31 cellular contexts compared by ENCODE assay signal in the genomic region with DNA sequence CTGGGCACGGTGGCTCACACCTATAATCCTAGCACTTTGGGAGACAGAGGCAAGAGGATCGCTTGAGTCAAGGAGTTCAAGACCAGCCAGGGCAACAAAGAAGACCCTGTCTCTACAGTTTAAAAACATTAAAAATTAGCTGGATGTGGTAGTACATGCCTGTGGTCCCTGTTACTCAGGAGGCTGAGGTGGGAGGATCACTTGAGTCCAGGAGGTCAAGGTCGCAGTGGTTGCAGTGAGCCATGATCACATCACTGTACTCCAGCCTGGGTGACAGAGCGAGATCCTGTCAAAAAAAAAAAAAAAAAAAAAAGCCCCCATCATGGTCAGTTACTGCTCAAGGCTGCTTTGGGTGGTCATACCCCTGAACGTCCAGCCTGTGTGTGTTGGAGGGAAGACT. TPM values are rescaled to one million over a fixed set of nuclear protein-coding genes. Genes with fewer than 3 reads are reported as not detected.
"Had no signal": no experiment of that assay in that cellular context is flagged by ENCODE, and none has a peak within 500 bp of the region (broad histone marks: within the 10 kb centered on the region; RNA-seq: fewer than 3 reads in every experiment).

No MANE protein-coding gene starts in this region.

- H3K9me3 ChIP-seq: stomach, suprapubic skin, testis, thoracic aorta, thyroid gland, tibial artery, tibial nerve, transverse colon, upper lobe of left lung, upper lobe of right lung, uterus, vagina had no signal

- H3K27me3 ChIP-seq: testis, thyroid gland, uterus, vagina had no signal

- H3K36me3 ChIP-seq: stomach, suprapubic skin, thoracic aorta, thyroid gland, tibial artery, tibial nerve, transverse colon, upper lobe of left lung, upper lobe of right lung, uterus, vagina had no signal

- FAIRE-seq: urothelium cell line had no signal

- H3K4me3 Mint-ChIP-seq: stimulated activated effector memory CD8-positive, alpha-beta T cell treated with anti-CD3 and anti-CD28 coated beads, Interleukin-12 subunit alpha, Interleukin-12 subunit beta, amount 100 ng/mL, for 72 hours; stimulated activated memory B cell treated with anti-CD40 and anti-IgM and Interleukin-4, amounts not matched to agents 10 μg/mL and 1 μg/mL and 100 μg/mL, for 72 hours; stimulated activated naive B cell treated with anti-CD40 and anti-IgM and Interleukin-4, amounts not matched to agents 10 μg/mL and 1 μg/mL and 100 μg/mL, for 72 hours; stimulated activated naive CD8-positive, alpha-beta T cell treated with anti-CD3 and anti-CD28 coated beads, Interleukin-15, amount 100 ng/mL, for 72 hours; stimulated activated naive CD8-positive, alpha-beta T cell treated with anti-CD3 and anti-CD28 coated beads, Interleukin-15, Interleukin-2, amounts not matched to agents 100 ng/mL and 50 ng/mL, for 24 hours; type B pancreatic cell had no signal

- H3K4me1 Mint-ChIP-seq: stimulated activated memory B cell treated with anti-CD40 and anti-IgM and Interleukin-4, amounts not matched to agents 10 μg/mL and 1 μg/mL and 100 μg/mL, for 72 hours had no signal

- H3K9me3 Mint-ChIP-seq: stimulated activated effector memory CD8-positive, alpha-beta T cell treated with anti-CD3 and anti-CD28 coated beads, Interleukin-12 subunit alpha, Interleukin-12 subunit beta, amount 100 ng/mL, for 72 hours; type B pancreatic cell had no signal

- H3K36me3 Mint-ChIP-seq: stimulated activated effector memory CD8-positive, alpha-beta T cell treated with anti-CD3 and anti-CD28 coated beads, Interleukin-12 subunit alpha, Interleukin-12 subunit beta, amount 100 ng/mL, for 72 hours; stimulated activated memory B cell treated with anti-CD40 and anti-IgM and Interleukin-4, amounts not matched to agents 10 μg/mL and 1 μg/mL and 100 μg/mL, for 72 hours; stimulated activated naive B cell treated with anti-CD40 and anti-IgM and Interleukin-4, amounts not matched to agents 10 μg/mL and 1 μg/mL and 100 μg/mL, for 72 hours; type B pancreatic cell had no signal

- H3K4me3 ChIP-seq: stomach, suprapubic skin, testis, thoracic aorta, thyroid gland, tibial artery, tibial nerve, transverse colon, upper lobe of left lung, upper lobe of right lung, uterus, vagina had no signal

- H3K27ac ChIP-seq: stomach, suprapubic skin, testis, thoracic aorta, thyroid gland, tibial artery, tibial nerve, transverse colon, upper lobe of left lung, upper lobe of right lung, uterus, vagina had no signal

- ATAC-seq: stimulated activated effector memory CD8-positive, alpha-beta T cell treated with anti-CD3 and anti-CD28 coated beads, Interleukin-12 subunit alpha, Interleukin-12 subunit beta, amount 100 ng/mL, for 72 hours; stimulated activated memory B cell treated with anti-CD40 and anti-IgM and Interleukin-4, amounts not matched to agents 10 μg/mL and 1 μg/mL and 100 μg/mL, for 72 hours; stimulated activated naive B cell treated with anti-CD40 and anti-IgM and Interleukin-4, amounts not matched to agents 10 μg/mL and 1 μg/mL and 100 μg/mL, for 72 hours; stimulated activated naive CD8-positive, alpha-beta T cell treated with anti-CD3 and anti-CD28 coated beads, Interleukin-15, amount 100 ng/mL, for 72 hours; stimulated activated naive CD8-positive, alpha-beta T cell treated with anti-CD3 and anti-CD28 coated beads, Interleukin-15, Interleukin-2, amounts not matched to agents 100 U/mL and 50 U/mL, for 24 hours; upper lobe of right lung had no signal

- DNase-seq: stimulated activated CD4-positive, alpha-beta T cell treated with anti-CD3 and anti-CD28 coated beads, Interleukin-2, amount 100 ng/mL, for 48 hours; stimulated activated CD4-positive, alpha-beta T cell treated with anti-CD3 and anti-CD28 coated beads, Interleukin-4, amount 100 ng/mL, for 1 hour; stimulated activated CD4-positive, alpha-beta T cell treated with anti-CD3 and anti-CD28 coated beads, Interleukin-4, amount 100 ng/mL, for 24 hours; stimulated activated CD4-positive, alpha-beta T cell treated with anti-CD3 and anti-CD28 coated beads, Interleukin-4, amount 100 ng/mL, for 4 hours; stimulated activated CD8-positive, alpha-beta memory T cell treated with anti-CD3 and anti-CD28 coated beads, Interleukin-4, amount 100 ng/mL, for 48 hours; stimulated activated naive B cell treated with anti-CD40 and anti-IgM and Interleukin-4, amounts not matched to agents 10 μg/mL and 1 μg/mL and 100 μg/mL, for 72 hours; stimulated activated naive CD4-positive, alpha-beta T cell; stimulated activated naive CD4-positive, alpha-beta T cell treated with Interleukin-2 at 50 U/mL for 16 hours; stimulated activated naive CD8-positive, alpha-beta T cell treated with anti-CD3 and anti-CD28 coated beads, Interleukin-15, amount 100 ng/mL, for 72 hours; stimulated activated naive CD8-positive, alpha-beta T cell treated with anti-CD3 and anti-CD28 coated beads, Interleukin-15, Interleukin-2, amounts not matched to agents 100 U/mL and 50 U/mL, for 24 hours; stomach; substantia nigra; testis; thyroid gland; tibial artery; transverse colon; trophoblast cell; upper lobe of left lung; upper lobe of right lung; uterus had no signal

- H3K4me1 ChIP-seq: stomach, suprapubic skin, testis, thyroid gland, tibial artery, tibial nerve, transverse colon, upper lobe of left lung, upper lobe of right lung, uterus, vagina had no signal

- H3K27ac Mint-ChIP-seq: stimulated activated effector memory CD8-positive, alpha-beta T cell treated with anti-CD3 and anti-CD28 coated beads, Interleukin-12 subunit alpha, Interleukin-12 subunit beta, amount 100 ng/mL, for 72 hours; stimulated activated memory B cell treated with anti-CD40 and anti-IgM and Interleukin-4, amounts not matched to agents 10 μg/mL and 1 μg/mL and 100 μg/mL, for 72 hours; stimulated activated naive B cell treated with anti-CD40 and anti-IgM and Interleukin-4, amounts not matched to agents 10 μg/mL and 1 μg/mL and 100 μg/mL, for 72 hours; stimulated activated naive CD8-positive, alpha-beta T cell treated with anti-CD3 and anti-CD28 coated beads, Interleukin-15, Interleukin-2, amounts not matched to agents 100 ng/mL and 50 ng/mL, for 24 hours; type B pancreatic cell had no signal

RNA-seq across cellular contexts. Expression of a gene that starts 55.8 kb away (rescaled TPM):
- total RNA-seq: subcutaneous adipose tissue, temporal lobe, thoracic aorta, tibial nerve, transverse colon had no signal
